ENCODE assay signal across 15 cellular contexts in genomic region chr17:18219016-18219415, GRCh38. TPM values are rescaled to one million over a fixed set of nuclear protein-coding genes. Genes with fewer than 3 reads are reported as not detected.
DNase-seq lines count a peak whose midpoint lies in the region; ATAC-seq and TF ChIP-seq lines count a peak whose summit lies in the region.
"Had no signal": no experiment of that assay in that cellular context is flagged by ENCODE, and none has a peak within 500 bp of the region (broad histone marks: within the 10 kb centered on the region; RNA-seq: fewer than 3 reads in every experiment).

No MANE protein-coding gene starts in this region.

- H3K27ac Mint-ChIP-seq in endothelial cell (ENCODE audit: unreplicated experiment) (peak overlapping the region; percentile 31), neural crest cell (ENCODE audit: unreplicated experiment) (peak overlapping the region; percentile 3), MCF 10A (ENCODE audit: low read depth, unreplicated experiment) (no peak overlapping the region)

- CTCF ChIA-PET in RWPE1 (lab: Yijun Ruan, JAX) (interaction anchor here (0.6 kb wide), 1 partner anchor 24 kb away, joined by 3 read pairs; no protein-coding TSS in a partner anchor), MCF 10A (lab: Yijun Ruan, JAX) (interaction anchor here (0.9 to 3.4 kb wide), 5 partner anchors 12 to 699 kb away, joined by 3 to 17 read pairs (median 7); no protein-coding TSS in a partner anchor)

- H3K36me3 Mint-ChIP-seq in endothelial cell (ENCODE audit: low read depth, unreplicated experiment) (no peaks in the 10 kb centered on the region), neural crest cell (ENCODE audit: low read depth) (no peaks in the 10 kb centered on the region), MCF 10A (ENCODE audit: insufficient read depth, unreplicated experiment) (no peaks in the 10 kb centered on the region)

- TF ChIP-seq CTCF in RWPE1 (conservative IDR thresholded peaks at IDR 0.05; ENCODE audit: low read depth) (no peak), endothelial cell (IDR thresholded peaks at IDR 0.05; ENCODE audit: unreplicated experiment) (no peak), neural crest cell (conservative IDR thresholded peaks at IDR 0.05) (no peak), MCF 10A (IDR thresholded peaks at IDR 0.05; ENCODE audit: unreplicated experiment) (no peak)

- peaks cover 4% of the 10 kb centered on the region for H3K27me3 Mint-ChIP-seq in endothelial cell (ENCODE audit: unreplicated experiment)
- no peaks in the 10 kb centered on the region for H3K27me3 Mint-ChIP-seq in neural crest cell (ENCODE audit: low read depth)
- no peaks in the 10 kb centered on the region for H3K27me3 Mint-ChIP-seq in MCF 10A (ENCODE audit: insufficient read depth, unreplicated experiment)
- H3K27me3 Mint-ChIP-seq: central memory CD8-positive, alpha-beta T cell had no signal

- no peak for ATAC-seq in HG03135 (IDR thresholded peaks at IDR 0.05; ENCODE audit: unreplicated experiment)
- ATAC-seq: PC-3 had no signal

- no TSS peak for BruUV-seq in MCF 10A (replicated peaks; lab: Mats Ljungman, UMichigan)

- intact Hi-C loops in MCF 10A (cut with micrococcal nuclease), result loop anchor here (5.0 to 10.0 kb wide), 2 partner anchors 74 to 103 kb away; no protein-coding TSS in a partner anchor

- peak; percentile 62 for DNase-seq in GM03348 (ENCODE audit: low spot score)
- no peak for DNase-seq in RWPE1 (ENCODE audit: low spot score)
- no peak for DNase-seq in endothelial cell (ENCODE audit: low spot score)
- no peak for DNase-seq in neural crest cell (ENCODE audit: low read depth, low spot score)
- DNase-seq in MCF 10A (ENCODE audit: unreplicated experiment), result no peak
- DNase-seq in central memory CD4-positive, alpha-beta T cell, result no peak
- no peak for DNase-seq in NCI-H2107 (lab: John Stamatoyannopoulos, UW)
- DNase-seq: activated T-cell treated with anti-CD3 and anti-CD28 coated beads, Interleukin-2, amount 50 U/mL, for 48 hours; C1 segment of cervical spinal cord; mesendoderm; NCI-H2171 treated with DMSO at 0.1 percent for 48 hours; PC-3 had no signal

- H3K4me1 Mint-ChIP-seq in endothelial cell (ENCODE audit: unreplicated experiment) (no peaks in the 10 kb centered on the region), neural crest cell (peaks cover 2% of the 10 kb centered on the region), MCF 10A (ENCODE audit: insufficient read depth, unreplicated experiment) (peaks cover 4% of the 10 kb centered on the region)

- no peaks in the 10 kb centered on the region for H3K9me3 Mint-ChIP-seq in endothelial cell (ENCODE audit: unreplicated experiment)
- H3K9me3 Mint-ChIP-seq in neural crest cell, result no peaks in the 10 kb centered on the region
- H3K9me3 Mint-ChIP-seq in MCF 10A (ENCODE audit: unreplicated experiment), result no peaks in the 10 kb centered on the region
- H3K9me3 Mint-ChIP-seq: central memory CD8-positive, alpha-beta T cell had no signal

- H3K4me3 Mint-ChIP-seq in endothelial cell (ENCODE audit: unreplicated experiment) (no peak overlapping the region), neural crest cell (no peak overlapping the region), MCF 10A (ENCODE audit: unreplicated experiment) (no peak overlapping the region)
- H3K4me3 Mint-ChIP-seq: central memory CD8-positive, alpha-beta T cell had no signal

- peak overlapping the region; percentile 29; the same call in 1 of the 2 replicates for H3K27ac ChIP-seq in RWPE1
- H3K27ac ChIP-seq: thoracic aorta had no signal

- POLR2A ChIA-PET in RWPE1 (lab: Yijun Ruan, JAX; ENCODE audit: low non-redundant PET), result no interaction called here
- POLR2A ChIA-PET in MCF 10A (lab: Yijun Ruan, JAX), result no interaction called here

RNA-seq across cellular contexts. Expression of gene LLGL1, which starts 6.4 kb away (rescaled TPM):
- total RNA-seq in endothelial cell (ENCODE audit: unreplicated experiment) (57.2 TPM), neural crest cell (93.3 and 99.3 TPM in 2 replicates), MCF 10A (2022) (16.4 and 17.4 TPM in 2 replicates)

RNA-seq across cellular contexts. Expression of gene ALKBH5, which starts 35.4 kb away (rescaled TPM):
- total RNA-seq in endothelial cell (ENCODE audit: unreplicated experiment), result 55.3 TPM
- 104 and 109 TPM in 2 replicates for total RNA-seq in neural crest cell
- 69.5 and 85.1 TPM in 2 replicates for total RNA-seq in MCF 10A (2022)

RNA-seq across cellular contexts. Expression of gene FLII, which starts 39.5 kb away (rescaled TPM):
- 355 TPM for total RNA-seq in endothelial cell (ENCODE audit: unreplicated experiment)
- 181 and 183 TPM in 2 replicates for total RNA-seq in neural crest cell
- total RNA-seq in MCF 10A (2022), result 564 and 601 TPM in 2 replicates

RNA-seq across cellular contexts. Expression of gene MIEF2, which starts 41.4 kb away (rescaled TPM):
- total RNA-seq in endothelial cell (ENCODE audit: unreplicated experiment) (11.6 TPM), neural crest cell (8.8 and 12.2 TPM in 2 replicates), MCF 10A (2022) (12.1 and 14.1 TPM in 2 replicates)
